Comparison of ENCODE assay signal across 10 cellular contexts in genomic region chr3:99637041-99637380, GRCh38. TPM values are rescaled to one million over a fixed set of nuclear protein-coding genes. Genes with fewer than 3 reads are reported as not detected.
DNase-seq lines count a peak whose midpoint lies in the region; ATAC-seq and TF ChIP-seq lines count a peak whose summit lies in the region.
"Had no signal": no experiment of that assay in that cellular context is flagged by ENCODE, and none has a peak within 500 bp of the region (broad histone marks: within the 10 kb centered on the region; RNA-seq: fewer than 3 reads in every experiment).

No MANE protein-coding gene starts in this region.

- H3K4me3 ChIP-seq in AG09309 (ENCODE audit: control insufficient read depth, low read depth, low read length) (peak overlapping the region; percentile 63), SK-N-MC (peak overlapping the region; percentile 75), fibroblast of villous mesenchyme (ENCODE audit: low read depth, low read length) (peak overlapping the region; percentile 82), parathyroid adenoma (ENCODE audit: low read depth, low read length) (peak overlapping the region; percentile 48)

- no peaks in the 10 kb centered on the region for H3K4me1 ChIP-seq in parathyroid adenoma

- H3K27ac ChIP-seq in SK-N-MC (no peak overlapping the region), parathyroid adenoma (no peak overlapping the region)

- no peaks in the 10 kb centered on the region for H3K27me3 ChIP-seq in parathyroid adenoma (ENCODE audit: control insufficient read depth, insufficient read depth, low read length)

- H3K36me3 ChIP-seq in SK-N-MC (ENCODE audit: insufficient read depth, low read length) (no peaks in the 10 kb centered on the region), parathyroid adenoma (ENCODE audit: control insufficient read depth, insufficient read depth, low read length) (no peaks in the 10 kb centered on the region)

- TF ChIP-seq CTCF in AG09309 (IDR thresholded peaks at IDR 0.05; ENCODE audit: control insufficient read depth, insufficient read depth, low read depth, low read length, missing control alignments) (peak; percentile 31), fibroblast of villous mesenchyme (IDR thresholded peaks at IDR 0.05; ENCODE audit: insufficient read depth, low read depth, low read length) (no peak), parathyroid adenoma (IDR thresholded peaks at IDR 0.05) (no peak)

- H3K9ac ChIP-seq in SK-N-MC (ENCODE audit: insufficient read length) (no peak overlapping the region), parathyroid adenoma (no peak overlapping the region)

- peak overlapping the region; percentile 76 for H3K4me2 ChIP-seq in parathyroid adenoma (ENCODE audit: low read length)

- no peak overlapping the region for H2AFZ ChIP-seq in parathyroid adenoma

- no peaks in the 10 kb centered on the region for H3K79me2 ChIP-seq in parathyroid adenoma

- no peak for ATAC-seq in GM19328 (IDR thresholded peaks at IDR 0.05; ENCODE audit: unreplicated experiment)

- H3K9me3 ChIP-seq in SK-N-MC (ENCODE audit: low read depth, low read length) (no peaks in the 10 kb centered on the region), parathyroid adenoma (ENCODE audit: control insufficient read depth, low read length) (no peaks in the 10 kb centered on the region)

- DNase-seq in AG09309 (ENCODE audit: low read depth) (no peak), SK-N-MC (ENCODE audit: low read depth, low spot score) (no peak), fibroblast of villous mesenchyme (ENCODE audit: low read depth) (peak; percentile 51), activated gamma-delta T cell (lab: John Stamatoyannopoulos, UW) (no peak), GDM1 (lab: John Stamatoyannopoulos, UW) (no peak), NCI-H2107 (lab: John Stamatoyannopoulos, UW) (no peak)
- DNase-seq: activated T-cell treated with anti-CD3 and anti-CD28 coated beads, Interleukin-2, amount 50 U/mL, for 4 hours; DMS153 had no signal

RNA-seq across cellular contexts. Expression of gene COL8A1, which starts 1.4 kb away (rescaled TPM):
- total RNA-seq in fibroblast of villous mesenchyme: 324 and 401 TPM in 2 replicates
